1 cellular context compared by ENCODE assay signal in the genomic region with DNA sequence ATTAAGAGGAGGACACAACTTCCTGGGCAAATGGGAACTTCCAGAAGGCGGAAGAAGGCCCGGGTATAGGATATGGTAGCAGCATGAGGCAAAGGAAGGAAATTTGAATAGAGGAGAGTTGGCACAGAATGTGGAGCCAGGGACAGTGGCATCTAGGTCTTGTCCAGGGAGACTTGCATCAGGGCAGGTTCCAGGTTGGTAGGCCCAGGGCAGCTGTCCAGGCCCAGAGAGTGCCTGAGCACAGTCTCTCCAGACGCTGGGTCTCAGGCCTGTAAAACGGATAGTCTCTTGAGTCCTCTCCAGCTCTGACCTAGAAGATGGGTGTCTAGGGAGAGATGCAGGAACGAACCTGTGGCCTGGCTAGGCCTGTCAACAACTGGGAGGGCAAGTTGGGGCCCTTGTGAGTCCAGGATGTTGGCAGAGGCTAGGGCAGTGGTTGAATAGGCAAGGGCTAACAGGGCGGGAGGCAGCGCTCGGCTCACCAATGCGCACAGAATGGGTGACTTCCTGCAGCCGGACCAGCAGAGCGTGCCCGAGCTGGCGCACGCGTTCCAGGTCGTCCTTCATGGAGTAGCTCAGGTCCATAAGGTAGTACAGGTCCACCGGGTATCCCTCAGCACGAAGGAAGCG.
TF ChIP-seq lines count a peak whose summit lies in the region.

No MANE protein-coding gene starts in this region.

TF ChIP-seq in A549, 52 proteins besides CTCF, POLR2A, EP300 and RAD21 (continued from another document):
- no peak for TF ChIP-seq REST (IDR thresholded peaks at IDR 0.05)
- TF ChIP-seq PHF8 (IDR thresholded peaks at IDR 0.05; ENCODE audit: borderline replicate concordance, low read depth) = no peak
- no peak for TF ChIP-seq MAX (IDR thresholded peaks at IDR 0.05)
- TF ChIP-seq POLR2AphosphoS2 (conservative IDR thresholded peaks at IDR 0.05; ENCODE audit: low read length) = no peak
- TF ChIP-seq, protein P1, sequence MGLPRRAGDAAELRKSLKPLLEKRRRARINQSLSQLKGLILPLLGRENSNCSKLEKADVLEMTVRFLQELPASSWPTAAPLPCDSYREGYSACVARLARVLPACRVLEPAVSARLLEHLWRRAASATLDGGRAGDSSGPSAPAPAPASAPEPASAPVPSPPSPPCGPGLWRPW (IDR thresholded peaks at IDR 0.05) = no peak
- TF ChIP-seq RARB (CRISPR knock-in tag; IDR thresholded peaks at IDR 0.05) = no peak
- no peak for TF ChIP-seq CEBPB (IDR thresholded peaks at IDR 0.05)
- TF ChIP-seq SMC3 (IDR thresholded peaks at IDR 0.05) = no peak
